14 cellular contexts compared by ENCODE assay signal in genomic region chr4:89724716-89725115, GRCh38.
A peak's percentile ranks its signal among the peaks of the same experiment; 100 is the strongest.
DNase-seq lines count a peak whose midpoint lies in the region; ATAC-seq and TF ChIP-seq lines count a peak whose summit lies in the region.
"Had no signal": no experiment of that assay in that cellular context is flagged by ENCODE, and none has a peak within 500 bp of the region (broad histone marks: within the 10 kb centered on the region; RNA-seq: fewer than 3 reads in every experiment).

No MANE protein-coding gene starts in this region.

- no peaks in the 10 kb centered on the region for H3K9me3 ChIP-seq in RWPE2 (ENCODE audit: severe bottlenecking)
- H3K9me3 ChIP-seq: body of pancreas, lower lobe of right lung had no signal

- H3K27ac ChIP-seq in RWPE2 (ENCODE audit: poor library complexity, severe bottlenecking) = peak overlapping the region; percentile 55
- H3K27ac ChIP-seq: body of pancreas, KMS-11, lower lobe of right lung had no signal

- no peak overlapping the region for H3K4me3 ChIP-seq in RWPE2 (ENCODE audit: severe bottlenecking)
- H3K4me3 ChIP-seq: body of pancreas, lower lobe of right lung had no signal

- peaks cover 15% of the 10 kb centered on the region for H3K4me1 ChIP-seq in RWPE2 (ENCODE audit: insufficient read depth, poor library complexity, severe bottlenecking)
- H3K4me1 ChIP-seq: body of pancreas, lower lobe of right lung had no signal

- DNase-seq in HCEC 1CT (peak; percentile 78), RWPE2 (ENCODE audit: low spot score) (no peak), fibroblast of peridontal ligament (ENCODE audit: extremely low read depth) (peak; percentile 82), stromal cell of bone marrow (ENCODE audit: low read depth) (peak; percentile 31), NOMO-1 treated with DMSO at 0.1 percent for 48 hours (lab: John Stamatoyannopoulos, UW; ENCODE audit: unreplicated experiment) (no peak), OCI-M2 (lab: John Stamatoyannopoulos, UW; ENCODE audit: unreplicated experiment) (no peak)
- DNase-seq: body of pancreas, Calu3, endodermal cell, lower lobe of right lung, NCI-H2107 had no signal

- H3K27me3 ChIP-seq in RWPE2 (ENCODE audit: insufficient read depth, poor library complexity, severe bottlenecking) = no peaks in the 10 kb centered on the region
- H3K27me3 ChIP-seq: body of pancreas had no signal

- peak; percentile 100 for ATAC-seq in RWPE2 (ENCODE audit: low read depth)
- no peak for ATAC-seq in HG02840 (IDR thresholded peaks at IDR 0.05; ENCODE audit: low FRiP score, unreplicated experiment)
- ATAC-seq: body of pancreas, lower lobe of right lung, Panc1 had no signal

- no peak for TF ChIP-seq CTCF in RWPE2 (IDR thresholded peaks at IDR 0.05; ENCODE audit: poor library complexity, severe bottlenecking)

- H3K36me3 ChIP-seq in RWPE2 (ENCODE audit: low read depth) = 0 out of 2 replicates have a peak, but pooled peaks cover 6% of the 10 kb centered on the region
- H3K36me3 ChIP-seq: lower lobe of right lung had no signal

Comparison
In these comparisons a context has a peak if more than half of its experiments do, and no peak if none do; other contexts are left out.
1. DNase-seq: peak in HCEC 1CT (single experiment), fibroblast of peridontal ligament (single experiment) and stromal cell of bone marrow (single experiment); none in RWPE2 (single experiment), NOMO-1 treated with DMSO at 0.1 percent for 48 hours (single experiment) and OCI-M2 (single experiment).